ENCODE assay signal across 9 cellular contexts in genomic region chr2:127106457-127106997, GRCh38. TPM values are rescaled to one million over a fixed set of nuclear protein-coding genes. Genes with fewer than 3 reads are reported as not detected.
A peak's percentile ranks its signal among the peaks of the same experiment; 100 is the strongest.
DNase-seq lines count a peak whose midpoint lies in the region; ATAC-seq, FAIRE-seq and TF ChIP-seq lines count a peak whose summit lies in the region.
"Had no signal": no experiment of that assay in that cellular context is flagged by ENCODE, and none has a peak within 500 bp of the region (broad histone marks: within the 10 kb centered on the region; RNA-seq: fewer than 3 reads in every experiment).

No MANE protein-coding gene starts in this region.

- H3K36me3 Mint-ChIP-seq in T-helper 1 cell treated with Interleukin-12 subunit alpha and Interleukin-12 subunit beta and Interleukin-4 antibody, amounts not matched to agents 30 μg/mL and 1 μg/mL, for 36 hours (ENCODE audit: low read depth): no peaks in the 10 kb centered on the region

- peak; percentile 26 for FAIRE-seq in endothelial cell of umbilical vein (lab: Jason Lieb, UNC)
- FAIRE-seq: endometrium had no signal

- H3K27ac ChIP-seq in SJSA1 (peak overlapping the region; percentile 66), endothelial cell of umbilical vein (ENCODE audit: insufficient read depth, low read depth, low read length) (peak overlapping the region; percentile 68), muscle layer of duodenum (ENCODE audit: low read length) (peak overlapping the region; percentile 39)

- peaks cover 11% of the 10 kb centered on the region; the same call in 1 of the 2 replicates for H3K36me3 ChIP-seq in SJSA1
- no peaks in the 10 kb centered on the region for H3K36me3 ChIP-seq in endothelial cell of umbilical vein (ENCODE audit: control insufficient read depth in 2 of 2, extremely low read depth in 1 of 2, insufficient read depth in 2 of 2, low read length in 2 of 2)
- H3K36me3 ChIP-seq in muscle layer of duodenum (ENCODE audit: control insufficient read depth in 1 of 2, insufficient read depth in 2 of 2, low read length in 2 of 2): no peaks in the 10 kb centered on the region

- no peak for DNase-seq in T-helper 1 cell
- peak in 1 of 2 experiments; percentile 61 for DNase-seq in SJSA1 (ENCODE audit: low read depth in 1 of 2, low spot score in 2 of 2)
- no peak for DNase-seq in endothelial cell of umbilical vein (ENCODE audit: low read depth, low spot score)
- DNase-seq in NOMO-1 treated with dmso at 0.1 percent for 144 hours (lab: John Stamatoyannopoulos, UW; ENCODE audit: unreplicated experiment): no peak
- DNase-seq in cerebellum (ENCODE audit: low spot score): no peak

- no peak overlapping the region for H3K27ac Mint-ChIP-seq in T-helper 1 cell treated with Interleukin-12 subunit alpha and Interleukin-12 subunit beta and Interleukin-4 antibody, amounts not matched to agents 30 μg/mL and 1 μg/mL, for 36 hours

- H3K4me1 Mint-ChIP-seq in T-helper 1 cell treated with Interleukin-12 subunit alpha and Interleukin-12 subunit beta and Interleukin-4 antibody, amounts not matched to agents 30 μg/mL and 1 μg/mL, for 36 hours (ENCODE audit: low read depth): peaks cover 4% of the 10 kb centered on the region

- no peak for TF ChIP-seq POLR2A in endothelial cell of umbilical vein (IDR thresholded peaks at IDR 0.05; ENCODE audit: low read depth, low read length)

- dilution Hi-C loops in endothelial cell of umbilical vein (cut with MboI; ENCODE audit: extremely low pct_ligation_motif_present, low sequenced_read_pairs): no loop called here

- intact Hi-C loops in endothelial cell of umbilical vein (cut with micrococcal nuclease): loop anchor here (2.0 to 5.0 kb wide), 3 partner anchors 38 to 186 kb away; partner anchors contain the start of gene ERCC3

- peak overlapping the region; percentile 84 for H3K4me2 ChIP-seq in endothelial cell of umbilical vein (ENCODE audit: insufficient read depth, low read length)

- BruUV-seq in endothelial cell of umbilical vein (replicated peaks; lab: Mats Ljungman, UMichigan): TSS peak; percentile 29

- peak overlapping the region; percentile 67 for H3K4me3 Mint-ChIP-seq in T-helper 1 cell treated with Interleukin-12 subunit alpha and Interleukin-12 subunit beta and Interleukin-4 antibody, amounts not matched to agents 30 μg/mL and 1 μg/mL, for 36 hours

- H3K27me3 ChIP-seq in SJSA1 (replicated peaks): no peaks in the 10 kb centered on the region
- H3K27me3 ChIP-seq in endothelial cell of umbilical vein (ENCODE audit: control insufficient read depth in 2 of 2, insufficient read depth in 2 of 2, low read length in 2 of 2): peaks cover 0 to 8% of the 10 kb centered on the region in 2 experiments
- no peaks in the 10 kb centered on the region for H3K27me3 ChIP-seq in muscle layer of duodenum (ENCODE audit: low read depth, low read length)

- peaks cover 34% of the 10 kb centered on the region for H3K79me2 ChIP-seq in endothelial cell of umbilical vein (ENCODE audit: control insufficient read depth, insufficient read depth, low read length)

- H3K9me3 ChIP-seq in SJSA1 (replicated peaks) (no peaks in the 10 kb centered on the region), endothelial cell of umbilical vein (replicated peaks; ENCODE audit: control insufficient read depth, insufficient read depth, low read length) (no peaks in the 10 kb centered on the region), muscle layer of duodenum (ENCODE audit: control insufficient read depth in 1 of 2, low read length in 2 of 2) (no peaks in the 10 kb centered on the region)

- POLR2A ChIA-PET in endothelial cell of umbilical vein (lab: Charles Lee): interaction anchor here (0.8 to 1.1 kb wide), 2 partner anchors 41 to 43 kb away, joined by 3 to 4 read pairs; no protein-coding TSS in a partner anchor

- H3K27me3 Mint-ChIP-seq in T-helper 1 cell treated with Interleukin-12 subunit alpha and Interleukin-12 subunit beta and Interleukin-4 antibody, amounts not matched to agents 30 μg/mL and 1 μg/mL, for 36 hours (ENCODE audit: low read depth): peaks cover 40% of the 10 kb centered on the region

- H3K9me1 ChIP-seq in endothelial cell of umbilical vein (replicated peaks; ENCODE audit: control insufficient read depth, extremely low read depth, insufficient read depth, low read length): no peaks in the 10 kb centered on the region

- H3K4me3 ChIP-seq in SJSA1 (peak overlapping the region; percentile 77), endothelial cell of umbilical vein (replicated peaks in 1 of 3; ENCODE audit: insufficient read depth in 1 of 3, low read depth in 1 of 3, low read length in 3 of 3) (peak overlapping the region; percentile 68 to 92 (median 78)), muscle layer of duodenum (ENCODE audit: low read depth in 1 of 2, low read length in 2 of 2) (peak overlapping the region; percentile 76 to 96)

- no peaks in the 10 kb centered on the region for H3K9me3 Mint-ChIP-seq in T-helper 1 cell treated with Interleukin-12 subunit alpha and Interleukin-12 subunit beta and Interleukin-4 antibody, amounts not matched to agents 30 μg/mL and 1 μg/mL, for 36 hours

- peak overlapping the region; percentile 81 for H3K9ac ChIP-seq in endothelial cell of umbilical vein (replicated peaks; ENCODE audit: extremely low read depth, insufficient read depth, low read length)

- peaks cover 15% of the 10 kb centered on the region for H3K4me1 ChIP-seq in SJSA1 (replicated peaks)
- peaks cover 6% of the 10 kb centered on the region for H3K4me1 ChIP-seq in endothelial cell of umbilical vein (ENCODE audit: control insufficient read depth, extremely low read depth, insufficient read depth, low read length)
- H3K4me1 ChIP-seq in muscle layer of duodenum (ENCODE audit: control insufficient read depth in 1 of 2, insufficient read depth in 2 of 2, low read length in 2 of 2): peaks cover 12 to 29% of the 10 kb centered on the region in 2 donors

- ATAC-seq in HG02885 (IDR thresholded peaks at IDR 0.05; ENCODE audit: poor library complexity, unreplicated experiment): peak; percentile 29

- peak overlapping the region; percentile 84 for H2AFZ ChIP-seq in endothelial cell of umbilical vein (ENCODE audit: low read depth, low read length)

- no peak for TF ChIP-seq CTCF in endothelial cell of umbilical vein (IDR thresholded peaks at IDR 0.05; ENCODE audit: extremely low read depth in 1 of 2, insufficient read depth in 1 of 2, low read depth in 1 of 2, low read length in 2 of 2)

- CTCF ChIA-PET in endothelial cell of umbilical vein (lab: Charles Lee): interaction anchor here (0.8 to 3.1 kb wide), 17 partner anchors 10 to 90 kb away, joined by 3 to 56 read pairs (median 4); no protein-coding TSS in a partner anchor

- no peaks in the 10 kb centered on the region for H4K20me1 ChIP-seq in endothelial cell of umbilical vein (replicated peaks; ENCODE audit: control insufficient read depth, extremely low read depth, insufficient read depth, low read length)

TF ChIP-seq in endothelial cell of umbilical vein, 7 proteins besides CTCF, POLR2A, EP300 and RAD21:
- no peak for TF ChIP-seq JUN (IDR thresholded peaks at IDR 0.05; ENCODE audit: borderline replicate concordance, insufficient read depth, insufficient read length, low read depth)
- no peak for TF ChIP-seq MAX (IDR thresholded peaks at IDR 0.05; ENCODE audit: insufficient read depth, insufficient read length)
- TF ChIP-seq EZH2 (IDR thresholded peaks at IDR 0.05; ENCODE audit: borderline replicate concordance, low read depth, low read length, severe bottlenecking): no peak
- TF ChIP-seq GATA2 (IDR thresholded peaks at IDR 0.05; ENCODE audit: insufficient read depth, insufficient read length, low read depth, low read length): no peak
- TF ChIP-seq POLR2AphosphoS5 (IDR thresholded peaks at IDR 0.05; ENCODE audit: insufficient read depth, low read depth, low read length): no peak
- TF ChIP-seq FOS (IDR thresholded peaks at IDR 0.05; ENCODE audit: borderline replicate concordance, insufficient read depth, low read length): no peak
- TF ChIP-seq MYC (IDR thresholded peaks at IDR 0.05; ENCODE audit: low read depth, low read length): no peak
TF ChIP-seq in endothelial cell of umbilical vein: peak in this region for 0.

RNA-seq across cellular contexts. Expression of gene BIN1, which starts 0.4 kb away (rescaled TPM):
- 68.6 and 76.5 TPM in 2 replicates for total RNA-seq in SJSA1 (2014; rRNA removed; shearing (Covaris generic))
- 36.9 and 41.1 TPM in 2 replicates for total RNA-seq in endothelial cell of umbilical vein
- 25.8 and 26.3 TPM in 2 replicates for polyA plus RNA-seq in endothelial cell of umbilical vein
- 28.8 and 33.3 TPM in 2 replicates for polyA plus RNA-seq in endothelial cell of umbilical vein (2011; cell fraction: cytosol; rRNA removed)
- 44.9 and 47.0 TPM in 2 replicates for polyA plus RNA-seq in endothelial cell of umbilical vein (2011; cell fraction: nucleus; rRNA removed)
- 44.5 and 73.2 TPM in 2 replicates for polyA plus RNA-seq in endothelial cell of umbilical vein (2012)
- polyA minus RNA-seq in endothelial cell of umbilical vein: 13.8 and 26.5 TPM in 2 replicates
- 20.5 TPM for polyA minus RNA-seq in endothelial cell of umbilical vein (2011; cell fraction: cytosol; rRNA and poly(A)+ RNA removed)
- polyA minus RNA-seq in endothelial cell of umbilical vein (2011; cell fraction: nucleus; rRNA and poly(A)+ RNA removed): 8.6 and 18.5 TPM in 2 replicates
- total RNA-seq in cerebellum: 43.7 TPM
